In the genomic region with DNA sequence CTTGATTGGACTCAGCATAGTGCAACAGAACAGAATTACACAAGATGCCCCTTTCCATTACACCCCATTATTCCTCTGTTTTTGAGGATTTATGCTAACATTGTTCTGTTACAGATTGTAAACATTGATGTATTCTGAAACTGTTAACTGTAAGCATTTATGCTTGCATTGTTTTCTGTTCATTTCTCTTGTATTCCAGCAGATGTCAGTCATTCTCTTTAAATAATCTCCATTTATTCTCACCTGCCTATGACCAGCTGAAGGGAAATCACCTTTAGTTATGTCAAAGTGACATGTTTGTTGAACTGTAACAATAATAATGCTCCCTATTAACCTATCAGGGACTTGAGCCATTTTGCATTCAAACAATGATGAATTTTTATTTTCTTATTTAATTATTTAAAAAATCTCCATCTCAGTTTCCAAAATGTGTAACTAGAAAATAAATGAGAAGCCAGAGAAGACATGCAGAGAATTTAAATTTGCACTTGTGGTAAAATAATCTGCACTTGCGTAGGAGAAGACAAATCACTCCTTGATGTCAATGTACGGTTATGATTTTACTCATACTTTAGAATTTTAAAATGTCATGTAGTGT, we compare ENCODE assay signal across 7 cellular contexts. TPM values are rescaled to one million over a fixed set of nuclear protein-coding genes. Genes with fewer than 3 reads are reported as not detected.
A peak's percentile ranks its signal among the peaks of the same experiment; 100 is the strongest.
DNase-seq lines count a peak whose midpoint lies in the region; ATAC-seq and TF ChIP-seq lines count a peak whose summit lies in the region.

No MANE protein-coding gene starts in this region.

- TF ChIP-seq POLR2A in adrenal gland (IDR thresholded peaks at IDR 0.05) (no peak), stomach (IDR thresholded peaks at IDR 0.05) (no peak)

- H3K4me1 ChIP-seq in adrenal gland (replicated peaks in 1 of 2) (no peaks in the 10 kb centered on the region), stomach (no peaks in the 10 kb centered on the region)

- in situ Hi-C loops in GM13977 (cut with MboI; ENCODE audit: low pct_unique_long_range_greater_than_20kb, low sequenced_read_pairs, unreplicated experiment) = no loop called here

- no peaks in the 10 kb centered on the region for H3K9me3 ChIP-seq in adrenal gland (replicated peaks in 1 of 3)
- H3K9me3 ChIP-seq in stomach = no peaks in the 10 kb centered on the region

- DNase-seq in GM13977 (ENCODE audit: low spot score) (peak; percentile 18), adrenal gland (no peak), stomach (no peak)
- no peak for DNase-seq in activated CD4-positive, alpha-beta T cell treated with anti-CD3 and anti-CD28 coated beads for 48 hours

- H3K4me3 ChIP-seq in adrenal gland = no peak overlapping the region
- H3K4me3 ChIP-seq in stomach = no peak overlapping the region

- no peak overlapping the region for H3K4me3 Mint-ChIP-seq in nephron

- H3K27ac Mint-ChIP-seq in nephron = no peak overlapping the region

- no peaks in the 10 kb centered on the region for H3K36me3 ChIP-seq in adrenal gland (replicated peaks in 1 of 2)
- H3K36me3 ChIP-seq in stomach = no peaks in the 10 kb centered on the region

- intact Hi-C loops in adrenal gland (cut with DNase I) = loop anchor here in 1 of 2 donors (5.0 kb wide), 1 partner anchor 669 kb away; no protein-coding TSS in a partner anchor
- intact Hi-C loops in stomach (cut with DNase I; ENCODE audit: low total_unique reads) = loop anchor here (10.0 kb wide), 1 partner anchor 667 kb away; no protein-coding TSS in a partner anchor

- 62 to 79% (median 73%) methylated on average over 2 of the region's 2 CpGs for WGBS in adrenal gland, 4 donors
- 76 to 87% (median 81%) methylated on average over 2 of the region's 2 CpGs for WGBS in stomach, 5 donors

- no peaks in the 10 kb centered on the region for H3K9me3 Mint-ChIP-seq in nephron

- TF ChIP-seq EP300 in stomach (IDR thresholded peaks at IDR 0.05) = no peak

- H3K27me3 Mint-ChIP-seq in nephron (ENCODE audit: low read depth) = no peaks in the 10 kb centered on the region

- no peak overlapping the region for H3K27ac ChIP-seq in adrenal gland
- no peak overlapping the region for H3K27ac ChIP-seq in stomach

- H3K27me3 ChIP-seq in adrenal gland (no peaks in the 10 kb centered on the region), stomach (no peaks in the 10 kb centered on the region)

- H3K4me1 Mint-ChIP-seq in nephron = no peaks in the 10 kb centered on the region

- H3K36me3 Mint-ChIP-seq in nephron (ENCODE audit: low read depth) = no peaks in the 10 kb centered on the region

- ATAC-seq in GM21528 (IDR thresholded peaks at IDR 0.05; ENCODE audit: low FRiP score, unreplicated experiment) (peak; percentile 77), HG03571 (IDR thresholded peaks at IDR 0.05; ENCODE audit: unreplicated experiment) (peak; percentile 73)

- TF ChIP-seq CTCF in GM13977 (IDR thresholded peaks at IDR 0.05; ENCODE audit: extremely low read depth, insufficient read depth, missing control alignments) (peak; percentile 66), adrenal gland (IDR thresholded peaks at IDR 0.05) (peak in 4 of 6 experiments; percentile 43 to 53 (median 44)), nephron (IDR thresholded peaks at IDR 0.05; ENCODE audit: unreplicated experiment in 3 of 3) (peak; percentile 51 to 68 (median 57)), stomach (IDR thresholded peaks at IDR 0.05) (peak in 1 of 7 experiments; percentile 20)

RNA-seq across cellular contexts. Expression of gene SPCS3, which starts 58.0 kb away (rescaled TPM):
- total RNA-seq in adrenal gland (100 to 1,000 TPM in 2 of 8 donors, 10 to 100 TPM in 6; 23.0 to 144 (median 55.2) TPM), stomach (100 to 1,000 TPM in 1 of 5 donors, 10 to 100 TPM in 4; 32.1 to 224 (median 47.8) TPM)
- polyA plus RNA-seq in adrenal gland (10 to 100 TPM in 2 of 3 donors, 1 to 10 TPM in 1; 8.4 to 69.8 (median 13.5) TPM), stomach (10 to 100 TPM; 18.8 to 23.0 (median 20.5) TPM)
